Comparison of ENCODE assay signal across 10 cellular contexts in genomic region chr2:30686000-30686399, GRCh38.
DNase-seq lines count a peak whose midpoint lies in the region; ATAC-seq, FAIRE-seq and TF ChIP-seq lines count a peak whose summit lies in the region.
"Had no signal": no experiment of that assay in that cellular context is flagged by ENCODE, and none has a peak within 500 bp of the region (broad histone marks: within the 10 kb centered on the region; RNA-seq: fewer than 3 reads in every experiment).

No MANE protein-coding gene starts in this region.

- no peak overlapping the region for H3K4me2 ChIP-seq in GM12878 (ENCODE audit: control insufficient read depth, insufficient read depth)

- H2AFZ ChIP-seq in GM12878 (ENCODE audit: control insufficient read depth, low read depth, low read length), result no peak overlapping the region

- no peaks in the 10 kb centered on the region; the same call in 2 of the 3 replicates for H3K9me3 ChIP-seq in GM12878 (replicated peaks; ENCODE audit: control insufficient read depth, insufficient read depth, low read length)
- H3K9me3 ChIP-seq in pancreas, result no peaks in the 10 kb centered on the region

- FAIRE-seq in GM12878 (lab: Jason Lieb, UNC) (no peak), pancreas (lab: Jason Lieb, UNC) (no peak)

- no peak overlapping the region for H3K9ac ChIP-seq in GM12878 (ENCODE audit: control insufficient read depth, insufficient read depth, low read length)

- no peak for TF ChIP-seq POLR2A in GM12878 (IDR thresholded peaks at IDR 0.05; ENCODE audit: low read depth, low read length)

- SMC1A ChIA-PET in GM12878 (lab: Charles Lee; ENCODE audit: uncharacterized antibody, unreplicated experiment), result interaction anchor here (0.7 to 2.1 kb wide), 6 partner anchors 10 to 521 kb away, joined by 3 to 9 read pairs (median 6); no protein-coding TSS in a partner anchor

- WGBS in GM12878 (ENCODE audit: insufficient coverage, insufficient replicate concordance, low lambda C conversion rate, missing lambda C conversion rate), result 24% methylated on average over 2 of the region's 2 CpGs
- 87 to 89% methylated on average over 2 of the region's 2 CpGs for WGBS in pancreas, 2 donors

- peak; percentile 30 to 35 (median 33); a peak in 5 of 6 replicates for TF ChIP-seq CTCF in GM12878 (IDR thresholded peaks at IDR 0.05 in 2 of 3, conservative IDR thresholded peaks at IDR 0.05 in 1 of 3; ENCODE audit: control insufficient read depth in 2 of 3, extremely low read depth in 1 of 3, insufficient read depth in 1 of 3, low read depth in 3 of 3, low read length in 3 of 3)
- no peak for TF ChIP-seq CTCF in pancreas (IDR thresholded peaks at IDR 0.05)

- H3K36me3 ChIP-seq in GM12878 (ENCODE audit: control insufficient read depth in 2 of 2, insufficient read depth in 2 of 2, low read length in 1 of 2) (no peaks in the 10 kb centered on the region), pancreas (no peaks in the 10 kb centered on the region)

- H4K20me1 ChIP-seq in GM12878 (ENCODE audit: control insufficient read depth, insufficient read depth), result no peaks in the 10 kb centered on the region

- no peak for TF ChIP-seq RAD21 in GM12878 (IDR thresholded peaks at IDR 0.05; ENCODE audit: insufficient read depth, low read depth, low read length)

- in situ Hi-C loops in GM12878 (cut with MboI), result no loop called here

- peak; percentile 61 for ATAC-seq in GM12878
- peak in 3 of 4 donors; percentile 51 to 88 (median 86) for ATAC-seq in pancreas
- ATAC-seq in HG02852 (IDR thresholded peaks at IDR 0.05; ENCODE audit: unreplicated experiment), result no peak
- ATAC-seq in GM18519 (IDR thresholded peaks at IDR 0.05; ENCODE audit: low FRiP score, unreplicated experiment), result no peak

- intact Hi-C loops in GM12878 (cut with micrococcal nuclease; ENCODE audit: unreplicated experiment), result no loop called here
- intact Hi-C loops in pancreas (cut with DNase I), result no loop called here

- CTCF ChIA-PET in GM12878 (lab: Yijun Ruan, JAX), result interaction anchor here (0.6 to 4.5 kb wide), 12 partner anchors 10 to 1312 kb away, joined by 3 to 39 read pairs (median 4); no protein-coding TSS in a partner anchor

- RAD21 ChIA-PET in GM12878 (lab: Charles Lee; ENCODE audit: unreplicated experiment), result interaction anchor here (0.7 to 2.2 kb wide), 3 partner anchors 25 to 521 kb away, joined by 6 to 9 read pairs (median 8); no protein-coding TSS in a partner anchor

- H3K27ac ChIP-seq in GM12878 (ENCODE audit: control insufficient read depth, insufficient read depth), result no peak overlapping the region
- no peak overlapping the region for H3K27ac ChIP-seq in pancreas

- TF ChIP-seq EP300 in GM12878 (IDR thresholded peaks at IDR 0.05; ENCODE audit: borderline replicate concordance in 1 of 2, control insufficient read depth in 1 of 2, low read depth in 2 of 2, low read length in 2 of 2), result no peak

- H3K4me3 ChIP-seq in GM12878 (no peak overlapping the region), pancreas (no peak overlapping the region)

- no peaks in the 10 kb centered on the region for H3K79me2 ChIP-seq in GM12878 (ENCODE audit: control insufficient read depth, insufficient read depth, low read length)

- no peaks in the 10 kb centered on the region for H3K27me3 ChIP-seq in GM12878 (replicated peaks in 1 of 2; ENCODE audit: control insufficient read depth in 2 of 2, insufficient read depth in 2 of 2, low read length in 1 of 2)
- no peaks in the 10 kb centered on the region for H3K27me3 ChIP-seq in pancreas

- H3K4me1 ChIP-seq in GM12878 (ENCODE audit: control insufficient read depth, insufficient read depth, low read length) (no peaks in the 10 kb centered on the region), pancreas (no peaks in the 10 kb centered on the region)

- no TSS peak for BruUV-seq in GM12878 (replicated peaks; lab: Mats Ljungman, UMichigan)

- POLR2A ChIA-PET in GM12878 (lab: Charles Lee), result interaction anchor here (0.6 kb wide), 3 partner anchors 26 to 453 kb away, joined by 3 to 6 read pairs (median 4); no protein-coding TSS in a partner anchor

- DNase-seq in NCI-H82 (lab: John Stamatoyannopoulos, UW), result peak; percentile 50
- no peak for DNase-seq in NCI-H82 treated with DMSO at 0.1 percent for 48 hours (lab: John Stamatoyannopoulos, UW; ENCODE audit: unreplicated experiment)
- peak; percentile 74 for DNase-seq in NCI-H1417 treated with DMSO at 0.1 percent for 48 hours (lab: John Stamatoyannopoulos, UW)
- DNase-seq in GM12878 (ENCODE audit: low read depth, low spot score), result no peak
- peak in 1 of 6 donors; percentile 22 for DNase-seq in pancreas
- no peak for DNase-seq in Ammon's horn (ENCODE audit: low spot score)
- DNase-seq: activated naive CD4-positive, alpha-beta T cell treated with anti-CD3 and anti-CD28 coated beads, Interleukin-2, amount 50 U/mL, for 16 hours; hippocampal formation had no signal

TF ChIP-seq in GM12878, 131 proteins besides CTCF, POLR2A, EP300 and RAD21:
- TF ChIP-seq CEBPB (IDR thresholded peaks at IDR 0.05; ENCODE audit: borderline replicate concordance in 1 of 2, low read depth in 2 of 2, low read length in 2 of 2) (no peak), POLR2AphosphoS5 (IDR thresholded peaks at IDR 0.05; ENCODE audit: low read length) (no peak), CREM (IDR thresholded peaks at IDR 0.05; ENCODE audit: low read depth) (no peak), RB1 (IDR thresholded peaks at IDR 0.05; ENCODE audit: borderline replicate concordance) (no peak), CBX5 (IDR thresholded peaks at IDR 0.05; ENCODE audit: low read depth) (no peak), PAX8 (IDR thresholded peaks at IDR 0.05) (no peak), KAT2A (conservative IDR thresholded peaks at IDR 0.05; ENCODE audit: control insufficient read depth, low read depth, low read length) (no peak), STAT3 (IDR thresholded peaks at IDR 0.05; ENCODE audit: low read depth, low read length) (no peak), JUND (IDR thresholded peaks at IDR 0.05; ENCODE audit: low read depth, low read length) (no peak), MAX (IDR thresholded peaks at IDR 0.05; ENCODE audit: low read depth, low read length) (no peak), MEF2B (IDR thresholded peaks at IDR 0.05; ENCODE audit: partially characterized antibody, poor library complexity, severe bottlenecking) (no peak), STAT1 (conservative IDR thresholded peaks at IDR 0.05) (no peak)
- TF ChIP-seq, protein P1, sequence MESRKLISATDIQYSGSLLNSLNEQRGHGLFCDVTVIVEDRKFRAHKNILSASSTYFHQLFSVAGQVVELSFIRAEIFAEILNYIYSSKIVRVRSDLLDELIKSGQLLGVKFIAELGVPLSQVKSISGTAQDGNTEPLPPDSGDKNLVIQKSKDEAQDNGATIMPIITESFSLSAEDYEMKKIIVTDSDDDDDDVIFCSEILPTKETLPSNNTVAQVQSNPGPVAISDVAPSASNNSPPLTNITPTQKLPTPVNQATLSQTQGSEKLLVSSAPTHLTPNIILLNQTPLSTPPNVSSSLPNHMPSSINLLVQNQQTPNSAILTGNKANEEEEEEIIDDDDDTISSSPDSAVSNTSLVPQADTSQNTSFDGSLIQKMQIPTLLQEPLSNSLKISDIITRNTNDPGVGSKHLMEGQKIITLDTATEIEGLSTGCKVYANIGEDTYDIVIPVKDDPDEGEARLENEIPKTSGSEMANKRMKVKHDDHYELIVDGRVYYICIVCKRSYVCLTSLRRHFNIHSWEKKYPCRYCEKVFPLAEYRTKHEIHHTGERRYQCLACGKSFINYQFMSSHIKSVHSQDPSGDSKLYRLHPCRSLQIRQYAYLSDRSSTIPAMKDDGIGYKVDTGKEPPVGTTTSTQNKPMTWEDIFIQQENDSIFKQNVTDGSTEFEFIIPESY (IDR thresholded peaks at IDR 0.05), result no peak

Comparison
In these comparisons a context has a peak if more than half of its experiments do, and no peak if none do; other contexts are left out.
1. DNase-seq: peak in NCI-H82 (single experiment) and NCI-H1417 treated with DMSO at 0.1 percent for 48 hours (single experiment); none in NCI-H82 treated with DMSO at 0.1 percent for 48 hours (single experiment), GM12878 (single experiment) and Ammon's horn (single experiment).
2. ATAC-seq: peak in GM12878 (single experiment) and pancreas (3 of 4); none in HG02852 (single experiment) and GM18519 (single experiment).
3. CTCF ChIP-seq: peak in GM12878 (3 of 3); none in pancreas (0 of 4).